In the genomic region with DNA sequence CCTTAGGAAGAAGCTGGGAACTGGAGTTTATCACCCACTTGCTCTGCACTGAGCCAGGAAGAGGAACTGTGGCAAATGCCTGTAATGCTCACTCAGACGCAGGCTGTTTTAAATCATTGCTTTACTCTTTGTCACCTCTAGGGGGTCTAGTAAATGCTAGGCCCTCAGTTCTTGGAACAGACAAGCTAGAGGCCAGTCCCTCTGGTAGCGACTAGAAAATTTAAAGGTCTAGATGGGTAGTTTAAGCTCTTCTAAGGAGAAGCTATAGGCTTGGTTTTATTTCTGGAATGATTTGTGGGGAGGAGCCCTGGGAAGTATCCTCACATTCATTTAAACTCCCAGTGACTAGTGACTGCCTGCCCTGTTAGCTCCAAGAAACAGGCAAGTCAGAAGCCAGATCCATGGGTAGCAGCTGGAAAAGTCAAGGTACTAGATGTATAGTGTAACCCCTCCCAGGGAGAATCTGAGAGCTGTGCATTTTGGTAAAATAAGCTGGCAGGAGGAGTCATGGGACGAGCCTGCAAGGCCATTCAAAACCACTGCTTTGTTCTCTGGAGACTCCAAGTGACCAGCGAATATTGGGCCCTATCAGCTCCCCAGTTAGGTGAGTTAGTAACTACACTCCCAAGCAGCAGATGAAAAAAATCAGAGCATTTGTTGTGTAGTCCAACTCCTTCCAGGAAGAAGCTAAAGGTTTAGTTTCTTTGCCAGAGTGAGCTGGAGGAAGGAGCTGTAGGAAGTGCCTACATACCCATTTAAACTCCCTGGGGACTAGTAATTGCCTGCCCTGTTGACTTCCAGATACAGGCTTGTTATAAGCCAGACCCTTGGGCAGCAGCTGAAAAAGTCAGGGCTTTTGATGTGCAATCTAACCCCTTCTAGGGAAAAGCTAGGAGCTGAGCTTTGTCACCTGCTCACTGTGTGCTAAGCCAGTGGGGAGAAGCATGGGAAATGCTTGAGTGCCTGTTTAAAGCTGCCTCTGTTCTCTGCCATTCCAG, we compare ENCODE assay signal across 9 cellular contexts.
DNase-seq lines count a peak whose midpoint lies in the region; TF ChIP-seq lines count a peak whose summit lies in the region.
"Had no signal": no experiment of that assay in that cellular context is flagged by ENCODE, and none has a peak within 500 bp of the region (broad histone marks: within the 10 kb centered on the region; RNA-seq: fewer than 3 reads in every experiment).

No MANE protein-coding gene starts in this region.

- TF ChIP-seq CTCF in HFFc6 (IDR thresholded peaks at IDR 0.05) (peak; percentile 42), foreskin fibroblast (IDR thresholded peaks at IDR 0.05; ENCODE audit: low read depth, low read length) (peak; percentile 5)

- no peak overlapping the region for H3K4me3 Mint-ChIP-seq in HFFc6
- H3K4me3 Mint-ChIP-seq: CD4-positive, CD25-positive, alpha-beta regulatory T cell had no signal

- H3K27ac Mint-ChIP-seq in HFFc6: no peak overlapping the region
- H3K27ac Mint-ChIP-seq: CD4-positive, CD25-positive, alpha-beta regulatory T cell had no signal

- peaks cover 5% of the 10 kb centered on the region; the same call in 1 of the 2 replicates for H3K36me3 Mint-ChIP-seq in HFFc6 (ENCODE audit: low read depth)
- H3K36me3 Mint-ChIP-seq: CD4-positive, CD25-positive, alpha-beta regulatory T cell had no signal

- H3K9me3 Mint-ChIP-seq in HFFc6: peaks cover 20% of the 10 kb centered on the region

- H3K4me3 ChIP-seq in foreskin fibroblast (ENCODE audit: low read depth in 1 of 2, low read length in 2 of 2): no peak overlapping the region

- no peaks in the 10 kb centered on the region for H3K4me1 Mint-ChIP-seq in HFFc6 (ENCODE audit: low read depth)
- H3K4me1 Mint-ChIP-seq: CD4-positive, CD25-positive, alpha-beta regulatory T cell had no signal

- DNase-seq in NCI-H1694 (lab: John Stamatoyannopoulos, UW): peak; percentile 1
- no peak for DNase-seq in NCI-H1694 treated with DMSO at 0.1 percent for 48 hours (lab: John Stamatoyannopoulos, UW)
- DNase-seq in HFFc6: no peak
- peak; percentile 48 for DNase-seq in MV-4-11 (lab: John Stamatoyannopoulos, UW)
- no peak for DNase-seq in foreskin fibroblast
- no peak for DNase-seq in SHP77 treated with DMSO at 0.1 percent for 48 hours (lab: John Stamatoyannopoulos, UW)
- DNase-seq in stimulated activated CD4-positive, alpha-beta T cell treated with anti-CD3 and anti-CD28 coated beads, Interleukin-12 subunit alpha, Interleukin-12 subunit beta, amount 100 ng/mL, for 4 hours: no peak
- DNase-seq in HCEC 1CT: no peak
- DNase-seq: CD4-positive, CD25-positive, alpha-beta regulatory T cell had no signal

- peaks cover 2% of the 10 kb centered on the region; the same call in 1 of the 2 replicates for H3K27me3 Mint-ChIP-seq in HFFc6 (ENCODE audit: insufficient read depth)
- H3K27me3 Mint-ChIP-seq: CD4-positive, CD25-positive, alpha-beta regulatory T cell had no signal

Comparison
In these comparisons a context has a peak if more than half of its experiments do, and no peak if none do; other contexts are left out.
1. DNase-seq: peak in NCI-H1694 (single experiment) and MV-4-11 (single experiment); none in NCI-H1694 treated with DMSO at 0.1 percent for 48 hours (single experiment), HFFc6 (single experiment), foreskin fibroblast (0 of 2), SHP77 treated with DMSO at 0.1 percent for 48 hours (single experiment), stimulated activated CD4-positive, alpha-beta T cell treated with anti-CD3 and anti-CD28 coated beads, Interleukin-12 subunit alpha, Interleukin-12 subunit beta, amount 100 ng/mL, for 4 hours (single experiment) and HCEC 1CT (single experiment).